Comparison of ENCODE assay signal across 8 cellular contexts in genomic region chr4:75555294-75556164, GRCh38. TPM values are rescaled to one million over a fixed set of nuclear protein-coding genes. Genes with fewer than 3 reads are reported as not detected.
DNase-seq lines count a peak whose midpoint lies in the region; ATAC-seq and TF ChIP-seq lines count a peak whose summit lies in the region.

ODAPH (plus strand) TSS chr4:75556066; CDS start chr4:75556083, 17 bp downstream.

- H3K27ac Mint-ChIP-seq in activated CD4-positive, alpha-beta T cell treated with anti-CD3 and anti-CD28 coated beads for 36 hours = no peak within 1 kb of the TSS

- H3K4me3 ChIP-seq in epithelial cell of esophagus (ENCODE audit: low read length) = no peak within 1 kb of the TSS

- H3K4me3 Mint-ChIP-seq in activated CD4-positive, alpha-beta T cell treated with anti-CD3 and anti-CD28 coated beads for 36 hours = no peak within 1 kb of the TSS

- ATAC-seq in activated CD4-positive, alpha-beta T cell treated with anti-CD3 and anti-CD28 coated beads for 36 hours = peak; percentile 86
- ATAC-seq in HG02571 (IDR thresholded peaks at IDR 0.05; ENCODE audit: unreplicated experiment) (peak; percentile 99), HG03097 (IDR thresholded peaks at IDR 0.05; ENCODE audit: low FRiP score, unreplicated experiment) (no peak)

- DNase-seq in activated CD4-positive, alpha-beta T cell treated with anti-CD3 and anti-CD28 coated beads for 36 hours = peak; percentile 47
- DNase-seq in activated CD4-positive, alpha-beta T cell treated with anti-CD3 and anti-CD28 coated beads for 1 hour = no peak
- peak; percentile 48 for DNase-seq in NCI-H82 (lab: John Stamatoyannopoulos, UW)
- peak; percentile 88 for DNase-seq in epithelial cell of esophagus (ENCODE audit: low read depth)
- no peak for DNase-seq in NCI-H2107 (lab: John Stamatoyannopoulos, UW)
- DNase-seq in superior temporal gyrus (ENCODE audit: extremely low spot score) = no peak

- intact Hi-C loops in activated CD4-positive, alpha-beta T cell treated with anti-CD3 and anti-CD28 coated beads for 36 hours (cut with DNase I, micrococcal nuclease) = no loop called here

- no peaks in the 10 kb centered on the region for H3K9me3 Mint-ChIP-seq in activated CD4-positive, alpha-beta T cell treated with anti-CD3 and anti-CD28 coated beads for 36 hours (ENCODE audit: low read depth)

- H3K27me3 Mint-ChIP-seq in activated CD4-positive, alpha-beta T cell treated with anti-CD3 and anti-CD28 coated beads for 36 hours = peaks cover 2% of the 10 kb centered on the region

- no peaks in the 10 kb centered on the region for H3K4me1 Mint-ChIP-seq in activated CD4-positive, alpha-beta T cell treated with anti-CD3 and anti-CD28 coated beads for 36 hours

- POLR2A ChIA-PET in activated CD4-positive, alpha-beta T cell treated with anti-CD3 and anti-CD28 coated beads for 36 hours (lab: Charles Lee) = no interaction called here

- TF ChIP-seq CTCF in epithelial cell of esophagus (IDR thresholded peaks at IDR 0.05; ENCODE audit: insufficient read depth, low read depth, low read length, missing control alignments) = no peak

- CTCF ChIA-PET in activated CD4-positive, alpha-beta T cell treated with anti-CD3 and anti-CD28 coated beads for 36 hours (lab: Charles Lee) = interaction anchor here (0.7 to 0.8 kb wide), 2 partner anchors 13 to 140 kb away, joined by 3 read pairs; no protein-coding TSS in a partner anchor

- no peaks in the 10 kb centered on the region for H3K36me3 Mint-ChIP-seq in activated CD4-positive, alpha-beta T cell treated with anti-CD3 and anti-CD28 coated beads for 36 hours (ENCODE audit: low read depth)

RNA-seq across cellular contexts. Expression of gene ODAPH, which starts in this region (rescaled TPM):
- not detected for total RNA-seq in activated CD4-positive, alpha-beta T cell treated with anti-CD3 and anti-CD28 coated beads for 36 hours

Comparison
In these comparisons a context has a peak if more than half of its experiments do, and no peak if none do; other contexts are left out.
1. Peak in DNase-seq and ATAC-seq in activated CD4-positive, alpha-beta T cell treated with anti-CD3 and anti-CD28 coated beads for 36 hours; RNA of the gene not detected or under 1 TPM.
2. DNase-seq: peak in NCI-H82 (single experiment) and epithelial cell of esophagus (single experiment); none in activated CD4-positive, alpha-beta T cell treated with anti-CD3 and anti-CD28 coated beads for 1 hour (single experiment), NCI-H2107 (single experiment) and superior temporal gyrus (single experiment).